In genomic region chr2:37488911-37489310, GRCh38 we compare ENCODE assay signal across 16 cellular contexts.
DNase-seq lines count a peak whose midpoint lies in the region; ATAC-seq and TF ChIP-seq lines count a peak whose summit lies in the region.
"Had no signal": no experiment of that assay in that cellular context is flagged by ENCODE, and none has a peak within 500 bp of the region (broad histone marks: within the 10 kb centered on the region; RNA-seq: fewer than 3 reads in every experiment).

No MANE protein-coding gene starts in this region.

- H3K4me3 Mint-ChIP-seq in nephron, result no peak overlapping the region
- H3K4me3 Mint-ChIP-seq: B cell; CD4-positive, alpha-beta T cell; HFFc6 had no signal

- no peak overlapping the region for H3K56ac ChIP-seq in IMR-90 (ENCODE audit: extremely low read depth, insufficient read depth, low read length)

- DNase-seq in AG20443 (ENCODE audit: low spot score), result peak; percentile 24
- DNase-seq in IMR-90, result peak; percentile 8
- no peak for DNase-seq in fibroblast of lung (ENCODE audit: low read depth in 2 of 2)
- DNase-seq in NCI-H187 treated with DMSO at 0.1 percent for 48 hours (lab: John Stamatoyannopoulos, UW), result no peak
- no peak for DNase-seq in activated CD4-positive, alpha-beta T cell treated with anti-CD3 and anti-CD28 coated beads, Interleukin-2, amount 50 U/mL, for 4 hours
- DNase-seq: C1 segment of cervical spinal cord; Calu3; CD4-positive, alpha-beta T cell; DMS 273 treated with DMSO at 0.1 percent for 48 hours; HCEC 1CT; HFFc6 had no signal

- no peak overlapping the region for H2BK15ac ChIP-seq in IMR-90 (ENCODE audit: low read depth, low read length)

- TF ChIP-seq CTCF in IMR-90 (conservative IDR thresholded peaks at IDR 0.05; ENCODE audit: low read depth, low read length) (no peak), fibroblast of lung (conservative IDR thresholded peaks at IDR 0.05 in 1 of 2, IDR thresholded peaks at IDR 0.05 in 1 of 2; ENCODE audit: low read depth in 1 of 2, low read length in 2 of 2) (no peak), nephron (IDR thresholded peaks at IDR 0.05; ENCODE audit: unreplicated experiment in 3 of 3) (no peak)

- H3K4me2 ChIP-seq in IMR-90 (ENCODE audit: low read depth, low read length) (no peak overlapping the region), fibroblast of lung (ENCODE audit: extremely low read depth, insufficient read depth, low read length) (peak overlapping the region; percentile 11)
- H3K4me2 ChIP-seq: A549 had no signal

- H4K20me1 ChIP-seq in IMR-90 (ENCODE audit: insufficient read depth, low read length), result no peaks in the 10 kb centered on the region
- H4K20me1 ChIP-seq in fibroblast of lung (ENCODE audit: control insufficient read depth, extremely low read depth, insufficient read depth, low read length), result no peaks in the 10 kb centered on the region

- ATAC-seq in IMR-90 (ENCODE audit: low read depth) (no peak), GM21619 (IDR thresholded peaks at IDR 0.05; ENCODE audit: unreplicated experiment) (no peak)
- ATAC-seq: A549, HepG2 had no signal

- peaks cover 7% of the 10 kb centered on the region for H3K27me3 Mint-ChIP-seq in nephron (ENCODE audit: low read depth)
- H3K27me3 Mint-ChIP-seq: B cell; CD4-positive, alpha-beta T cell had no signal

- H3K27me3 ChIP-seq in IMR-90 (ENCODE audit: control insufficient read depth, insufficient read depth, low read length) (peaks cover 4% of the 10 kb centered on the region), fibroblast of lung (ENCODE audit: control insufficient read depth, insufficient read depth, low read length) (no peaks in the 10 kb centered on the region)

- H2AK9ac ChIP-seq in IMR-90 (replicated peaks; ENCODE audit: low read depth, low read length, poor library complexity), result no peak overlapping the region

- H3K4ac ChIP-seq in IMR-90 (ENCODE audit: low read depth, low read length), result no peak overlapping the region

- no peaks in the 10 kb centered on the region for H3K36me3 Mint-ChIP-seq in nephron (ENCODE audit: low read depth)

- no peak overlapping the region for H2BK5ac ChIP-seq in IMR-90 (ENCODE audit: low read depth, low read length, poor library complexity, severe bottlenecking)

- H2AFZ ChIP-seq in IMR-90 (replicated peaks; ENCODE audit: low read length, poor library complexity), result no peak overlapping the region
- H2AFZ ChIP-seq in fibroblast of lung (ENCODE audit: low read length), result no peak overlapping the region

- H3K4me1 Mint-ChIP-seq in nephron, result peaks cover 13% of the 10 kb centered on the region
- H3K4me1 Mint-ChIP-seq: B cell had no signal

- no peak overlapping the region for H4K91ac ChIP-seq in IMR-90 (ENCODE audit: insufficient read depth, low read depth, low read length)

- no peak overlapping the region for H3K23ac ChIP-seq in IMR-90 (ENCODE audit: low read depth, low read length)

- H2BK20ac ChIP-seq in IMR-90 (ENCODE audit: low read depth, low read length), result no peak overlapping the region

- H3K18ac ChIP-seq in IMR-90 (ENCODE audit: low read depth, low read length), result no peak overlapping the region

- no peak overlapping the region for H3K14ac ChIP-seq in IMR-90 (replicated peaks; ENCODE audit: low read depth, low read length)

- no peak for TF ChIP-seq RAD21 in IMR-90 (IDR thresholded peaks at IDR 0.05; ENCODE audit: low read length)

- H3K27ac Mint-ChIP-seq in nephron, result peak overlapping the region in 2 of 3 experiments; percentile 19 to 40
- H3K27ac Mint-ChIP-seq: B cell; CD4-positive, alpha-beta T cell; HFFc6 had no signal

- H3K79me2 ChIP-seq in fibroblast of lung (ENCODE audit: control insufficient read depth, insufficient read depth, low read length), result no peaks in the 10 kb centered on the region

- H4K5ac ChIP-seq in IMR-90 (ENCODE audit: low read depth, low read length), result no peak overlapping the region

- H3K79me1 ChIP-seq in IMR-90 (ENCODE audit: low read depth in 1 of 2, low read length in 2 of 2), result no peaks in the 10 kb centered on the region

- POLR2A ChIA-PET in IMR-90 (lab: Charles Lee; ENCODE audit: unreplicated experiment), result interaction anchor here (1.2 kb wide), 1 partner anchor 11 kb away, joined by 3 read pairs; no protein-coding TSS in a partner anchor

- WGBS in IMR-90 (ENCODE audit: extremely low coverage in 2 of 2, insufficient read length in 1 of 2), 2 experiments, result no CpG with 5 or more reads among the region's 6 CpGs

- no peak overlapping the region for H2AK5ac ChIP-seq in IMR-90 (ENCODE audit: low read depth, low read length)

- H3K36me3 ChIP-seq in IMR-90 (ENCODE audit: control insufficient read depth, insufficient read depth, low read length) (no peaks in the 10 kb centered on the region), fibroblast of lung (ENCODE audit: control insufficient read depth, insufficient read depth, low read length) (no peaks in the 10 kb centered on the region)

- no peak overlapping the region for H4K8ac ChIP-seq in IMR-90 (ENCODE audit: low read depth in 2 of 2, low read length in 2 of 2)

- H3K9ac ChIP-seq in IMR-90 (ENCODE audit: low read depth, low read length), result no peak overlapping the region
- no peak overlapping the region for H3K9ac ChIP-seq in fibroblast of lung (ENCODE audit: insufficient read depth, low read length)

- CTCF ChIA-PET in IMR-90 (lab: Yijun Ruan, JAX), result interaction anchor here (0.8 kb wide), 1 partner anchor 9 kb away, joined by 4 read pairs; no protein-coding TSS in a partner anchor

- in situ Hi-C loops in IMR-90 (cut with MboI; ENCODE audit: low sequenced_read_pairs), result no loop called here

- dilution Hi-C loops in IMR-90 (cut with HindIII; ENCODE audit: low sequenced_read_pairs, unreplicated experiment), result no loop called here

- H3K9me3 Mint-ChIP-seq in nephron, result peaks cover 23% of the 10 kb centered on the region
- H3K9me3 Mint-ChIP-seq: CD4-positive, alpha-beta T cell; HFFc6 had no signal

- no peak overlapping the region for H3K27ac ChIP-seq in IMR-90 (ENCODE audit: insufficient read depth, low read length)
- no peak overlapping the region for H3K27ac ChIP-seq in fibroblast of lung (ENCODE audit: insufficient read depth, low read length)
- H3K27ac ChIP-seq: A549 had no signal

- H3K9me3 ChIP-seq in IMR-90 (ENCODE audit: control insufficient read depth, insufficient read depth, low read length) (no peaks in the 10 kb centered on the region), fibroblast of lung (ENCODE audit: control insufficient read depth, insufficient read depth, low read depth, low read length) (no peaks in the 10 kb centered on the region)
- H3K9me3 ChIP-seq: A549 had no signal

- intact Hi-C loops in IMR-90 (cut with micrococcal nuclease), result no loop called here

- TF ChIP-seq POLR2A in IMR-90 (IDR thresholded peaks at IDR 0.05; ENCODE audit: low read depth, low read length), result no peak

- H3K4me3 ChIP-seq in IMR-90 (ENCODE audit: insufficient read depth, low read depth, low read length), result no peak overlapping the region
- H3K4me3 ChIP-seq in fibroblast of lung (replicated peaks in 1 of 4; ENCODE audit: control extremely low read depth in 1 of 4, insufficient read depth in 1 of 4, low read depth in 3 of 4, low read length in 4 of 4), result no peak overlapping the region
- H3K4me3 ChIP-seq: A549 had no signal

- H3K4me1 ChIP-seq in IMR-90 (ENCODE audit: control insufficient read depth, insufficient read depth, low read length) (no peaks in the 10 kb centered on the region; the same call in 1 of the 2 replicates), fibroblast of lung (ENCODE audit: control insufficient read depth, extremely low read depth, insufficient read depth, low read length) (peaks cover 6% of the 10 kb centered on the region)
- H3K4me1 ChIP-seq: A549 had no signal

- no peak overlapping the region for H2BK120ac ChIP-seq in IMR-90 (ENCODE audit: low read depth, low read length)

- no peaks in the 10 kb centered on the region for H3K9me1 ChIP-seq in IMR-90 (ENCODE audit: insufficient read depth, low read length)

- no TSS peak for BruUV-seq in IMR-90 (replicated peaks; lab: Mats Ljungman, UMichigan)

TF ChIP-seq in IMR-90, 13 proteins besides CTCF, POLR2A, EP300 and RAD21:
- TF ChIP-seq MXI1 (IDR thresholded peaks at IDR 0.05; ENCODE audit: borderline replicate concordance, low read depth, low read length), result no peak
- no peak for TF ChIP-seq MAZ (IDR thresholded peaks at IDR 0.05; ENCODE audit: borderline replicate concordance, low read depth, low read length)
- TF ChIP-seq USF2 (IDR thresholded peaks at IDR 0.05; ENCODE audit: low read depth, low read length), result no peak
- no peak for TF ChIP-seq ELK1 (IDR thresholded peaks at IDR 0.05; ENCODE audit: borderline replicate concordance, low read depth, low read length)
- no peak for TF ChIP-seq RCOR1 (IDR thresholded peaks at IDR 0.05; ENCODE audit: insufficient replicate concordance, low read length)
- no peak for TF ChIP-seq RFX5 (IDR thresholded peaks at IDR 0.05; ENCODE audit: low read depth, low read length)
- no peak for TF ChIP-seq CEBPB (IDR thresholded peaks at IDR 0.05; ENCODE audit: low read depth, low read length)

Comparison
In these comparisons a context has a peak if more than half of its experiments do, and no peak if none do; other contexts are left out.
1. DNase-seq: peak in AG20443 (single experiment) and IMR-90 (single experiment); none in fibroblast of lung (0 of 2), NCI-H187 treated with DMSO at 0.1 percent for 48 hours (single experiment) and activated CD4-positive, alpha-beta T cell treated with anti-CD3 and anti-CD28 coated beads, Interleukin-2, amount 50 U/mL, for 4 hours (0 of 2).